ENCODE assay signal across 9 cellular contexts in genomic region chr14:22557846-22558220, GRCh38. TPM values are rescaled to one million over a fixed set of nuclear protein-coding genes. Genes with fewer than 3 reads are reported as not detected.
DNase-seq lines count a peak whose midpoint lies in the region; ATAC-seq and TF ChIP-seq lines count a peak whose summit lies in the region.
"Had no signal": no experiment of that assay in that cellular context is flagged by ENCODE, and none has a peak within 500 bp of the region (broad histone marks: within the 10 kb centered on the region; RNA-seq: fewer than 3 reads in every experiment).

No MANE protein-coding gene starts in this region.

- H2BK120ac ChIP-seq in mesenchymal stem cell (ENCODE audit: low read depth, low read length): no peak overlapping the region

- H3K4ac ChIP-seq in mesenchymal stem cell (ENCODE audit: low read depth in 1 of 2, low read length in 2 of 2): no peak overlapping the region

- WGBS in mesenchymal stem cell: no CpG with 5 or more reads among the region's 1 CpG
- 76% methylated on average over 1 of the region's 1 CpG; no CpG with 5 or more reads in 1 of the 2 donors for WGBS in transverse colon (ENCODE audit: low coverage in 1 of 2), 2 donors

- H3K27me3 ChIP-seq in mesenchymal stem cell (ENCODE audit: control insufficient read depth in 1 of 2, insufficient read depth in 1 of 2, low read length in 2 of 2): no peaks in the 10 kb centered on the region
- H3K27me3 ChIP-seq in transverse colon: no peaks in the 10 kb centered on the region
- H3K27me3 ChIP-seq in WERI-Rb-1 (ENCODE audit: insufficient read depth, low read depth, severe bottlenecking): no peaks in the 10 kb centered on the region
- H3K27me3 ChIP-seq: dorsolateral prefrontal cortex had no signal

- H3K23ac ChIP-seq in mesenchymal stem cell (ENCODE audit: low read length in 2 of 2): no peak overlapping the region

- no peak overlapping the region for H3K18ac ChIP-seq in mesenchymal stem cell (ENCODE audit: low read depth in 1 of 2, low read length in 2 of 2)

- H3K14ac ChIP-seq in mesenchymal stem cell (ENCODE audit: low read length in 2 of 2): no peak overlapping the region

- DNase-seq in activated naive CD4-positive, alpha-beta T cell treated with anti-CD3 and anti-CD28 coated beads, Interleukin-2, amount 50 U/mL, for 16 hours: no peak
- no peak for DNase-seq in activated T-helper 2 cell treated with anti-CD3 and anti-CD28 coated beads, Interferon-gamma antibody, Interleukin-2, Interleukin-4, amounts not matched to agents 10 μg/mL and 5 μg/mL and 100 μg/mL, durations not matched to agents 14 hours and 24 hours and 36 hours (ENCODE audit: low spot score)
- no peak for DNase-seq in mesenchymal stem cell
- DNase-seq in transverse colon: no peak
- no peak for DNase-seq in DMS 273 (lab: John Stamatoyannopoulos, UW; ENCODE audit: unreplicated experiment)
- no peak for DNase-seq in WERI-Rb-1

- H3K27ac ChIP-seq in mesenchymal stem cell (ENCODE audit: low read length, poor library complexity, severe bottlenecking): peak overlapping the region; percentile 42
- peak overlapping the region; percentile 71 to 85 (median 74) for H3K27ac ChIP-seq in transverse colon
- no peak overlapping the region for H3K27ac ChIP-seq in WERI-Rb-1

- peak overlapping the region; percentile 25 for H2AK5ac ChIP-seq in mesenchymal stem cell (ENCODE audit: low read length, severe bottlenecking)

- no peak overlapping the region for H4K8ac ChIP-seq in mesenchymal stem cell (ENCODE audit: low read length)

- peak overlapping the region; percentile 82 for H3K9ac ChIP-seq in mesenchymal stem cell (ENCODE audit: low read length)

- TF ChIP-seq EP300 in transverse colon (IDR thresholded peaks at IDR 0.05; ENCODE audit: low read depth): no peak

- no peaks in the 10 kb centered on the region for H3K9me3 ChIP-seq in mesenchymal stem cell (ENCODE audit: control insufficient read depth, low read length)
- H3K9me3 ChIP-seq in transverse colon: no peaks in the 10 kb centered on the region
- no peaks in the 10 kb centered on the region for H3K9me3 ChIP-seq in WERI-Rb-1 (ENCODE audit: severe bottlenecking)

- H3K79me1 ChIP-seq in mesenchymal stem cell (replicated peaks; ENCODE audit: low read length, poor library complexity, severe bottlenecking): peaks cover 2% of the 10 kb centered on the region

- in situ Hi-C loops in transverse colon (cut with MboI; ENCODE audit: low pct_ligation_motif_present in 1 of 4, low pct_unique_long_range_greater_than_20kb in 1 of 4, low sequenced_read_pairs in 3 of 4): loop anchor here in 2 of 4 donors (25.0 kb wide), 2 partner anchors 171 to 304 kb away; partner anchors contain the start of gene LRP10 (in 2 of the 2)

- no peak for TF ChIP-seq POLR2A in transverse colon (IDR thresholded peaks at IDR 0.05)

- ATAC-seq in GM18511 (IDR thresholded peaks at IDR 0.05; ENCODE audit: unreplicated experiment): no peak

- H4K91ac ChIP-seq in mesenchymal stem cell (ENCODE audit: low read length): no peak overlapping the region

- no peak overlapping the region for H2AFZ ChIP-seq in mesenchymal stem cell (ENCODE audit: low read depth, low read length)

- H3K4me3 ChIP-seq in mesenchymal stem cell (ENCODE audit: insufficient read depth in 1 of 2, low read depth in 1 of 2, low read length in 2 of 2) (no peak overlapping the region), transverse colon (no peak overlapping the region), WERI-Rb-1 (ENCODE audit: low read depth, low read length) (no peak overlapping the region)

- H3K36me3 Mint-ChIP-seq in activated naive CD4-positive, alpha-beta T cell treated with anti-CD3 and anti-CD28 coated beads, Interleukin-2, amount 50 U/mL, for 24 hours: peaks cover 10% of the 10 kb centered on the region
- H3K36me3 Mint-ChIP-seq in activated T-helper 2 cell treated with anti-CD3 and anti-CD28 coated beads, Interferon-gamma antibody, Interleukin-2, Interleukin-4, amounts not matched to agents 10 μg/mL and 5 μg/mL and 100 μg/mL, durations not matched to agents 14 hours and 24 hours and 36 hours (ENCODE audit: low read depth): peaks cover 22% of the 10 kb centered on the region

- H3K27me3 Mint-ChIP-seq in activated naive CD4-positive, alpha-beta T cell treated with anti-CD3 and anti-CD28 coated beads, Interleukin-2, amount 50 U/mL, for 24 hours: peaks cover 2% of the 10 kb centered on the region
- peaks cover 3% of the 10 kb centered on the region for H3K27me3 Mint-ChIP-seq in activated T-helper 2 cell treated with anti-CD3 and anti-CD28 coated beads, Interferon-gamma antibody, Interleukin-2, Interleukin-4, amounts not matched to agents 10 μg/mL and 5 μg/mL and 100 μg/mL, durations not matched to agents 14 hours and 24 hours and 36 hours (ENCODE audit: low read depth)

- no peak overlapping the region for H2BK5ac ChIP-seq in mesenchymal stem cell (ENCODE audit: low read depth, low read length, poor library complexity, severe bottlenecking)

- intact Hi-C loops in activated T-helper 2 cell treated with anti-CD3 and anti-CD28 coated beads, Interferon-gamma antibody, Interleukin-2, Interleukin-4, amounts not matched to agents 10 μg/mL and 5 μg/mL and 100 μg/mL, durations not matched to agents 14 hours and 24 hours and 36 hours (cut with micrococcal nuclease): loop anchor here (1.0 to 10.0 kb wide), 15 partner anchors 12 to 823 kb away; partner anchors contain the start of genes DAD1, LRP10 and PRMT5
- intact Hi-C loops in transverse colon (cut with DNase I; ENCODE audit: low total_unique reads): loop anchor here (5.0 to 10.0 kb wide), 3 partner anchors 94 to 297 kb away; partner anchors contain the start of gene MRPL52

- H2BK15ac ChIP-seq in mesenchymal stem cell (ENCODE audit: low read depth, poor library complexity, severe bottlenecking): no peak overlapping the region

- H3K4me3 Mint-ChIP-seq in activated naive CD4-positive, alpha-beta T cell treated with anti-CD3 and anti-CD28 coated beads, Interleukin-2, amount 50 U/mL, for 24 hours: peak overlapping the region; percentile 92
- H3K4me3 Mint-ChIP-seq in activated T-helper 2 cell treated with anti-CD3 and anti-CD28 coated beads, Interferon-gamma antibody, Interleukin-2, Interleukin-4, amounts not matched to agents 10 μg/mL and 5 μg/mL and 100 μg/mL, durations not matched to agents 14 hours and 24 hours and 36 hours (ENCODE audit: low read depth): peak overlapping the region; percentile 81

- peaks cover 87% of the 10 kb centered on the region for H3K4me1 Mint-ChIP-seq in activated naive CD4-positive, alpha-beta T cell treated with anti-CD3 and anti-CD28 coated beads, Interleukin-2, amount 50 U/mL, for 24 hours
- H3K4me1 Mint-ChIP-seq in activated T-helper 2 cell treated with anti-CD3 and anti-CD28 coated beads, Interferon-gamma antibody, Interleukin-2, Interleukin-4, amounts not matched to agents 10 μg/mL and 5 μg/mL and 100 μg/mL, durations not matched to agents 14 hours and 24 hours and 36 hours (ENCODE audit: low read depth): peaks cover 85% of the 10 kb centered on the region

- H3K4me1 ChIP-seq in mesenchymal stem cell (ENCODE audit: control insufficient read depth, insufficient read depth, low read depth, low read length) (peaks cover 27% of the 10 kb centered on the region), transverse colon (peaks cover 22 to 64% (median 48%) of the 10 kb centered on the region in 4 donors)

- peak overlapping the region; percentile 100 for H3K27ac Mint-ChIP-seq in activated naive CD4-positive, alpha-beta T cell treated with anti-CD3 and anti-CD28 coated beads, Interleukin-2, amount 50 U/mL, for 24 hours
- H3K27ac Mint-ChIP-seq in activated T-helper 2 cell treated with anti-CD3 and anti-CD28 coated beads, Interferon-gamma antibody, Interleukin-2, Interleukin-4, amounts not matched to agents 10 μg/mL and 5 μg/mL and 100 μg/mL, durations not matched to agents 14 hours and 24 hours and 36 hours: peak overlapping the region; percentile 98

- peaks cover 9 to 16% of the 10 kb centered on the region in 2 experiments for H3K36me3 ChIP-seq in mesenchymal stem cell (ENCODE audit: control insufficient read depth in 1 of 2, insufficient read depth in 2 of 2, low read depth in 1 of 2, low read length in 2 of 2)
- no peaks in the 10 kb centered on the region for H3K36me3 ChIP-seq in transverse colon
- H3K36me3 ChIP-seq in WERI-Rb-1: no peaks in the 10 kb centered on the region

- TF ChIP-seq CTCF in transverse colon (IDR thresholded peaks at IDR 0.05): no peak
- no peak for TF ChIP-seq CTCF in WERI-Rb-1 (IDR thresholded peaks at IDR 0.05; ENCODE audit: low read depth, low read length)

- H3K9me3 Mint-ChIP-seq in activated naive CD4-positive, alpha-beta T cell treated with anti-CD3 and anti-CD28 coated beads, Interleukin-2, amount 50 U/mL, for 24 hours: no peaks in the 10 kb centered on the region
- no peaks in the 10 kb centered on the region for H3K9me3 Mint-ChIP-seq in activated T-helper 2 cell treated with anti-CD3 and anti-CD28 coated beads, Interferon-gamma antibody, Interleukin-2, Interleukin-4, amounts not matched to agents 10 μg/mL and 5 μg/mL and 100 μg/mL, durations not matched to agents 14 hours and 24 hours and 36 hours

- H3K4me2 ChIP-seq in mesenchymal stem cell (ENCODE audit: low read length, poor library complexity, severe bottlenecking): no peak overlapping the region

- H2BK12ac ChIP-seq in mesenchymal stem cell (ENCODE audit: low read length in 2 of 2): no peak overlapping the region

RNA-seq across cellular contexts. Expression of gene DAD1, which starts 31.2 kb away (rescaled TPM):
- 246 and 256 TPM in 2 replicates for total RNA-seq in activated T-helper 2 cell treated with anti-CD3 and anti-CD28 coated beads, Interferon-gamma antibody, Interleukin-2, Interleukin-4, amounts not matched to agents 10 μg/mL and 5 μg/mL and 100 μg/mL, durations not matched to agents 14 hours and 24 hours and 36 hours
- polyA plus RNA-seq in mesenchymal stem cell (2013, experiment 1 of 2): 348 TPM
- polyA plus RNA-seq in mesenchymal stem cell (2013, experiment 2 of 2): 351 TPM
- 100 to 1,000 TPM in 3 of 4 donors, 10 to 100 TPM in 1; 31.4 to 154 (median 141) TPM for total RNA-seq in transverse colon

RNA-seq across cellular contexts. Expression of gene ABHD4, which starts 40.3 kb away (rescaled TPM):
- 9.2 and 10.8 TPM in 2 replicates for total RNA-seq in activated T-helper 2 cell treated with anti-CD3 and anti-CD28 coated beads, Interferon-gamma antibody, Interleukin-2, Interleukin-4, amounts not matched to agents 10 μg/mL and 5 μg/mL and 100 μg/mL, durations not matched to agents 14 hours and 24 hours and 36 hours
- 32.7 TPM for polyA plus RNA-seq in mesenchymal stem cell (2013, experiment 1 of 2)
- polyA plus RNA-seq in mesenchymal stem cell (2013, experiment 2 of 2): 32.8 TPM
- total RNA-seq in transverse colon: 10 to 100 TPM; 17.5 to 41.1 (median 23.1) TPM
